ENCODE assay signal across 7 cellular contexts in genomic region chr2:8472545-8473361, GRCh38.
DNase-seq lines count a peak whose midpoint lies in the region; ATAC-seq and TF ChIP-seq lines count a peak whose summit lies in the region.

No MANE protein-coding gene starts in this region.

- H3K4me1 ChIP-seq in Peyer's patch (peaks cover 9 to 34% (median 18%) of the 10 kb centered on the region in 4 donors), neutrophil (ENCODE audit: control insufficient read depth in 1 of 2, insufficient read depth in 1 of 2, low read depth in 1 of 2, low read length in 1 of 2) (peaks cover 88% of the 10 kb centered on the region in 2 experiments)

- H3K4me3 ChIP-seq in Peyer's patch, result no peak overlapping the region
- peak overlapping the region; percentile 15 to 41 for H3K4me3 ChIP-seq in neutrophil (ENCODE audit: low read depth in 1 of 2, low read length in 1 of 2)

- TF ChIP-seq POLR2A in Peyer's patch (IDR thresholded peaks at IDR 0.05), result no peak

- H3K9me3 ChIP-seq in Peyer's patch (no peaks in the 10 kb centered on the region), neutrophil (no peaks in the 10 kb centered on the region)

- peak; percentile 45 for ATAC-seq in GM19035 (IDR thresholded peaks at IDR 0.05; ENCODE audit: unreplicated experiment)
- ATAC-seq in HG02840 (IDR thresholded peaks at IDR 0.05; ENCODE audit: low FRiP score, unreplicated experiment), result peak; percentile 38

- H3K36me3 ChIP-seq in Peyer's patch, result no peaks in the 10 kb centered on the region
- no peaks in the 10 kb centered on the region for H3K36me3 ChIP-seq in neutrophil

- TF ChIP-seq CTCF in Peyer's patch (IDR thresholded peaks at IDR 0.05), result no peak
- TF ChIP-seq CTCF in neutrophil (IDR thresholded peaks at IDR 0.05), result no peak

- H3K27me3 ChIP-seq in Peyer's patch (no peaks in the 10 kb centered on the region), neutrophil (no peaks in the 10 kb centered on the region)

- DNase-seq in Peyer's patch (peak in 2 of 3 donors; percentile 40 to 79), NCI-H345 (lab: John Stamatoyannopoulos, UW) (no peak), mesenteric fat pad (ENCODE audit: low spot score) (no peak)
- DNase-seq in stimulated activated CD4-positive, alpha-beta T cell treated with anti-CD3 and anti-CD28 coated beads, Interleukin-1b, Interleukin-23, amount 100 ng/mL, for 48 hours, result no peak

- H3K27ac ChIP-seq in Peyer's patch (peak overlapping the region in 3 of 4 donors; percentile 27 to 65 (median 39)), neutrophil (peak overlapping the region; percentile 95)

Comparison
In these comparisons a context has a peak if more than half of its experiments do, and no peak if none do; other contexts are left out.
1. DNase-seq: peak in Peyer's patch (2 of 3); none in NCI-H345 (single experiment), mesenteric fat pad (single experiment) and stimulated activated CD4-positive, alpha-beta T cell treated with anti-CD3 and anti-CD28 coated beads, Interleukin-1b, Interleukin-23, amount 100 ng/mL, for 48 hours (single experiment).
2. H3K4me3 ChIP-seq: peak in neutrophil (2 of 2); none in Peyer's patch (0 of 4).